In the genomic region with DNA sequence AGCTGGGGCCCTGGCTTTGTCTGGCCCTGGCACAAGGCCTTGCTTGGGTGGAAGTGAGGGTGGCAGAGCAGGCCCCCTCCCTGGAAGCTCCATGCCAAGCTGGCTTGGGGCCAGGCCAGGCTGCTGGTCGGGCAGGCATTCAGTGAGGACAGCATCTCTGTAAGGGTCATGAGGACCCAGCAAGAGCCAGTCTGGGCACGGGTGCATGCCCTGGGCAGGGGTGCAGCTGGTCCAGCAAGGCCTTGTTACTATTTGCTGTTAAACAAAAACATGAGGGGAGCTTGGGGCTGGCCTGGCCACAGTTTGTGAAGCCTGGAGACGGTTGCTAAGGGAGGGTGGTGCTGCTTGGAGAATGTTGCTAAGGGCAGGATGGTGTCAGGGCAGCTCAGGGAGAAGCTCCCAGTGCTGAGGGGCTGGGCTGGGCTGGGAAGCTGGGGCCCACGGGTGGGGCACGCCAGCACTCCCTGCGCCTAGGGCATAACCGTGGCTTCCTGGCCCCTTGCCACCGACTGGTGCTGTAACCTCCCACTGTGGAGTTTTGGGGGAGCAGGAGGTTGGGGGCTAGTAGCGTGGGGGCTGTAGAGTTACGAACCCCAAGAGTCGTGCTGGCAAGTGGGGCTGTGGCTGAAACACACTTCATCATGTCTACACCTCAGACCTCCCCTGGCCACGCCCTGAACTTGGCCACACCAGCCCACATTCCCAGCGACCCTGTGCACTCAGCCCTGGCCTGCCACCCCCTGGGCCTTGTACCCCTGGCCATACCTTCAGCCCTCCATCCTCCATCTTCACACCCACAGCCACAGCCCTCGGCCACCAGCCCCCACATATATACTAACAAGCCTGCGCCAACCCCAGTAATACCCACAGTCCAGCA, we compare ENCODE assay signal across 13 cellular contexts. TPM values are rescaled to one million over a fixed set of nuclear protein-coding genes. Genes with fewer than 3 reads are reported as not detected.
DNase-seq lines count a peak whose midpoint lies in the region; ATAC-seq, FAIRE-seq and TF ChIP-seq lines count a peak whose summit lies in the region.
"Had no signal": no experiment of that assay in that cellular context is flagged by ENCODE, and none has a peak within 500 bp of the region (broad histone marks: within the 10 kb centered on the region; RNA-seq: fewer than 3 reads in every experiment).

No MANE protein-coding gene starts in this region.

- TF ChIP-seq CTCF in smooth muscle cell (IDR thresholded peaks at IDR 0.05; ENCODE audit: borderline replicate concordance, insufficient read depth, poor library complexity, severe bottlenecking) (no peak), brain microvascular endothelial cell (IDR thresholded peaks at IDR 0.05; ENCODE audit: low read depth, low read length, missing control alignments) (no peak)

- H3K27ac ChIP-seq in smooth muscle cell (ENCODE audit: low read depth) (no peak overlapping the region), brain microvascular endothelial cell (no peak overlapping the region)

- DNase-seq in DMS153 (lab: John Stamatoyannopoulos, UW): peak; percentile 75
- DNase-seq in NCI-H128 (lab: John Stamatoyannopoulos, UW; ENCODE audit: unreplicated experiment): peak; percentile 1
- DNase-seq in frontal cortex (ENCODE audit: low spot score in 2 of 2): peak; percentile 61 to 73
- peak; percentile 45 to 99 (median 92) for DNase-seq in nucleus accumbens (lab: John Stamatoyannopoulos, UW)
- no peak for DNase-seq in stimulated activated CD4-positive, alpha-beta T cell treated with anti-CD3 and anti-CD28 coated beads, Interleukin-4, amount 100 ng/mL, for 4 hours
- DNase-seq in smooth muscle cell (lab: John Stamatoyannopoulos, UW; ENCODE audit: unreplicated experiment): no peak
- DNase-seq in activated naive CD8-positive, alpha-beta T cell treated with anti-CD3 and anti-CD28 coated beads, Interleukin-2, amount 50 U/mL, for 24 hours: no peak
- DNase-seq in brain microvascular endothelial cell: no peak
- DNase-seq: erythroblast, NCI-H524 had no signal

- FAIRE-seq in frontal cortex (lab: Jason Lieb, UNC): peak; percentile 72
- FAIRE-seq: G401.6 had no signal

- no peaks in the 10 kb centered on the region for H3K79me2 ChIP-seq in smooth muscle cell (ENCODE audit: low read depth)

- H3K4me1 Mint-ChIP-seq in activated naive CD8-positive, alpha-beta T cell treated with anti-CD3 and anti-CD28 coated beads, Interleukin-2, amount 50 U/mL, for 24 hours: peaks cover 4% of the 10 kb centered on the region

- in situ Hi-C loops in brain microvascular endothelial cell (cut with HindIII; ENCODE audit: low pct_ligation_motif_present, low sequenced_read_pairs): no loop called here

- no peaks in the 10 kb centered on the region for H4K20me1 ChIP-seq in smooth muscle cell (ENCODE audit: low read depth)

- H3K4me3 ChIP-seq in smooth muscle cell (no peak overlapping the region), brain microvascular endothelial cell (ENCODE audit: low read depth, low read length) (no peak overlapping the region)

- no peak overlapping the region for H2AFZ ChIP-seq in smooth muscle cell (ENCODE audit: low read depth)

- H3K4me1 ChIP-seq in smooth muscle cell (ENCODE audit: low read depth): peaks cover 17% of the 10 kb centered on the region

- no peak for ATAC-seq in activated naive CD8-positive, alpha-beta T cell treated with anti-CD3 and anti-CD28 coated beads, Interleukin-2, amount 50 U/mL, for 24 hours
- ATAC-seq: activated naive CD4-positive, alpha-beta T cell treated with anti-CD3 and anti-CD28 coated beads, Interleukin-2, amount 50 U/mL, for 72 hours had no signal

- peaks cover 24% of the 10 kb centered on the region for H3K27me3 ChIP-seq in smooth muscle cell (ENCODE audit: low read depth)
- H3K27me3 ChIP-seq in brain microvascular endothelial cell (replicated peaks): peaks cover 4% of the 10 kb centered on the region

- no peaks in the 10 kb centered on the region for H3K9me3 Mint-ChIP-seq in activated naive CD8-positive, alpha-beta T cell treated with anti-CD3 and anti-CD28 coated beads, Interleukin-2, amount 50 U/mL, for 24 hours
- H3K9me3 Mint-ChIP-seq: activated naive CD4-positive, alpha-beta T cell treated with anti-CD3 and anti-CD28 coated beads, Interleukin-2, amount 50 U/mL, for 72 hours; memory B cell had no signal

- no peak overlapping the region for H3K4me3 Mint-ChIP-seq in activated naive CD8-positive, alpha-beta T cell treated with anti-CD3 and anti-CD28 coated beads, Interleukin-2, amount 50 U/mL, for 24 hours
- H3K4me3 Mint-ChIP-seq: memory B cell had no signal

- no peaks in the 10 kb centered on the region for H3K9me3 ChIP-seq in smooth muscle cell (replicated peaks; ENCODE audit: low read depth)

- peaks cover 32% of the 10 kb centered on the region for H3K27me3 Mint-ChIP-seq in activated naive CD8-positive, alpha-beta T cell treated with anti-CD3 and anti-CD28 coated beads, Interleukin-2, amount 50 U/mL, for 24 hours

- no peaks in the 10 kb centered on the region for H3F3A ChIP-seq in smooth muscle cell (ENCODE audit: low read depth)

- H3K4me2 ChIP-seq in smooth muscle cell: no peak overlapping the region

- H3K36me3 Mint-ChIP-seq in activated naive CD8-positive, alpha-beta T cell treated with anti-CD3 and anti-CD28 coated beads, Interleukin-2, amount 50 U/mL, for 24 hours (ENCODE audit: low read depth): no peaks in the 10 kb centered on the region
- H3K36me3 Mint-ChIP-seq: activated naive CD4-positive, alpha-beta T cell treated with anti-CD3 and anti-CD28 coated beads, Interleukin-2, amount 50 U/mL, for 72 hours; memory B cell had no signal

- H3K27ac Mint-ChIP-seq in activated naive CD8-positive, alpha-beta T cell treated with anti-CD3 and anti-CD28 coated beads, Interleukin-2, amount 50 U/mL, for 24 hours: no peak overlapping the region
- H3K27ac Mint-ChIP-seq: memory B cell had no signal

- H3K36me3 ChIP-seq in smooth muscle cell (ENCODE audit: low read depth): no peaks in the 10 kb centered on the region
- no peaks in the 10 kb centered on the region for H3K36me3 ChIP-seq in brain microvascular endothelial cell (replicated peaks)

- H3K9ac ChIP-seq in smooth muscle cell (ENCODE audit: low read depth): no peak overlapping the region

- 96% methylated on average over 15 of the region's 15 CpGs for WGBS in smooth muscle cell (ENCODE audit: low lambda C conversion rate)

RNA-seq across cellular contexts. Expression of a gene that starts 1.6 kb away (rescaled TPM):
- 2.0 TPM for total RNA-seq in frontal cortex
- 1.9 TPM in 2 replicates for total RNA-seq in smooth muscle cell
- polyA plus RNA-seq in smooth muscle cell: 1.3 and 2.7 TPM in 2 replicates
- total RNA-seq: activated naive CD4-positive, alpha-beta T cell treated with anti-CD3 and anti-CD28 coated beads, Interleukin-2, amount 50 U/mL, for 72 hours had no signal

RNA-seq across cellular contexts. Expression of a gene that starts 24.6 kb away (rescaled TPM):
- 1.2 TPM for total RNA-seq in frontal cortex
- total RNA-seq in smooth muscle cell: 7.1 and 7.9 TPM in 2 replicates
- polyA plus RNA-seq in smooth muscle cell: 14.2 and 15.7 TPM in 2 replicates

RNA-seq across cellular contexts. Expression of a gene that starts 39.3 kb away (rescaled TPM):
- total RNA-seq in frontal cortex: 0.41 TPM
- not detected in 2 replicates for total RNA-seq in smooth muscle cell
- not detected in 2 replicates for polyA plus RNA-seq in smooth muscle cell

Comparison
In these comparisons a context has a peak if more than half of its experiments do, and no peak if none do; other contexts are left out.
1. DNase-seq: peak in DMS153 (single experiment), NCI-H128 (single experiment), frontal cortex (2 of 2) and nucleus accumbens (56 of 56); none in stimulated activated CD4-positive, alpha-beta T cell treated with anti-CD3 and anti-CD28 coated beads, Interleukin-4, amount 100 ng/mL, for 4 hours (0 of 2), smooth muscle cell (single experiment), activated naive CD8-positive, alpha-beta T cell treated with anti-CD3 and anti-CD28 coated beads, Interleukin-2, amount 50 U/mL, for 24 hours (single experiment) and brain microvascular endothelial cell (single experiment).